8 cellular contexts compared by ENCODE assay signal in the genomic region with DNA sequence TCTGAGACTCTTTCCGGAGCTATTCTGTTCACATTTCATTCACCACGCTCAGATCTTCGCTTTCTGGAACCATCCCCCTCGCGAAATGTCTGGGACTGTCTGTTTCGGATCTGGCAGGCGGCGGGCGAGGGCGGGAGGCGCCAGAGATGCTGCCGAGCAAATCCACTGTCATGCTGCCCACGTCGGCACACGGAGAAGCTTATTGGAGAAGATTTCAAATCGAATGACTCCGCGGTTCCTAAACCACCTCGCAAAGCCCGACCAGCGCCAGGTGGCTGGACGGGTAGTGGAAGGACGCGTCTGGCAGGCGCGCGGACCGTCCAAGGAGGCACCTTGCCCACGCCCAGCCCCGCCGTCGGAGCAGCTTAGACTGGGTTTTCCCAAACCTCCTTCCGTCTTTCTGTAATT. TPM values are rescaled to one million over a fixed set of nuclear protein-coding genes. Genes with fewer than 3 reads are reported as not detected.
DNase-seq lines count a peak whose midpoint lies in the region; ATAC-seq, FAIRE-seq and TF ChIP-seq lines count a peak whose summit lies in the region.

No MANE protein-coding gene starts in this region.

- peak overlapping the region; percentile 95 for H3K4me3 Mint-ChIP-seq in activated CD8-positive, alpha-beta T cell treated with anti-CD3 and anti-CD28 coated beads, Interleukin-2, amount 10 ng/mL, durations not matched to agents 7 days and 5 days

- no peak for FAIRE-seq in endothelial cell of umbilical vein (lab: Jason Lieb, UNC)

- H3K9ac ChIP-seq in endothelial cell of umbilical vein (replicated peaks; ENCODE audit: extremely low read depth, insufficient read depth, low read length) = peak overlapping the region; percentile 58

- no peaks in the 10 kb centered on the region for H3K9me1 ChIP-seq in endothelial cell of umbilical vein (replicated peaks; ENCODE audit: control insufficient read depth, extremely low read depth, insufficient read depth, low read length)

- H3K9me3 ChIP-seq in endothelial cell of umbilical vein (replicated peaks; ENCODE audit: control insufficient read depth, insufficient read depth, low read length) = no peaks in the 10 kb centered on the region
- H3K9me3 ChIP-seq in mesodermal cell (ENCODE audit: control insufficient read depth, low read length) = peaks cover 25% of the 10 kb centered on the region

- H3K27ac ChIP-seq in endothelial cell of umbilical vein (ENCODE audit: insufficient read depth, low read depth, low read length) (peak overlapping the region; percentile 65), mesodermal cell (ENCODE audit: low read depth, low read length, severe bottlenecking) (no peak overlapping the region)

- peak; percentile 12 for TF ChIP-seq POLR2A in endothelial cell of umbilical vein (IDR thresholded peaks at IDR 0.05; ENCODE audit: low read depth, low read length)

- no peak for ATAC-seq in activated CD8-positive, alpha-beta T cell treated with anti-CD3 and anti-CD28 coated beads, Interleukin-2, amount 10 ng/mL, durations not matched to agents 7 days and 5 days
- no peak for ATAC-seq in GM19463 (IDR thresholded peaks at IDR 0.05; ENCODE audit: unreplicated experiment)

- peak overlapping the region; percentile 81 for H3K27ac Mint-ChIP-seq in activated CD8-positive, alpha-beta T cell treated with anti-CD3 and anti-CD28 coated beads, Interleukin-2, amount 10 ng/mL, durations not matched to agents 7 days and 5 days

- H3K36me3 ChIP-seq in endothelial cell of umbilical vein (ENCODE audit: control insufficient read depth in 2 of 2, extremely low read depth in 1 of 2, insufficient read depth in 2 of 2, low read length in 2 of 2) (no peaks in the 10 kb centered on the region), mesodermal cell (ENCODE audit: control insufficient read depth, insufficient read depth, low read length) (no peaks in the 10 kb centered on the region)

- POLR2A ChIA-PET in activated CD8-positive, alpha-beta T cell treated with anti-CD3 and anti-CD28 coated beads, Interleukin-2, amount 10 ng/mL, durations not matched to agents 7 days and 5 days (lab: Charles Lee) = interaction anchor here (0.7 to 4.6 kb wide), 7 partner anchors 16 to 224 kb away, joined by 3 to 51 read pairs (median 4); a partner anchor contains a TSS
- POLR2A ChIA-PET in endothelial cell of umbilical vein (lab: Charles Lee) = interaction anchor here (0.7 to 0.8 kb wide), 2 partner anchors 60 to 144 kb away, joined by 3 read pairs; a partner anchor contains a TSS

- dilution Hi-C loops in endothelial cell of umbilical vein (cut with MboI; ENCODE audit: extremely low pct_ligation_motif_present, low sequenced_read_pairs) = no loop called here

- peaks cover 21% of the 10 kb centered on the region for H3K36me3 Mint-ChIP-seq in activated CD8-positive, alpha-beta T cell treated with anti-CD3 and anti-CD28 coated beads, Interleukin-2, amount 10 ng/mL, durations not matched to agents 7 days and 5 days (ENCODE audit: low read depth)

- peaks cover 7% of the 10 kb centered on the region for H3K27me3 Mint-ChIP-seq in activated CD8-positive, alpha-beta T cell treated with anti-CD3 and anti-CD28 coated beads, Interleukin-2, amount 10 ng/mL, durations not matched to agents 7 days and 5 days (ENCODE audit: low read depth)

- TF ChIP-seq CTCF in GM10266 (IDR thresholded peaks at IDR 0.05; ENCODE audit: control insufficient read depth, insufficient read depth, low read depth, missing control alignments) (peak; percentile 12), endothelial cell of umbilical vein (IDR thresholded peaks at IDR 0.05; ENCODE audit: extremely low read depth in 1 of 2, insufficient read depth in 1 of 2, low read depth in 1 of 2, low read length in 2 of 2) (no peak)

- DNase-seq in GM10266 (ENCODE audit: extremely low spot score) (no peak), NCI-H1105 treated with DMSO at 0.1 percent for 48 hours (lab: John Stamatoyannopoulos, UW) (peak; percentile 71), endothelial cell of umbilical vein (ENCODE audit: low read depth, low spot score) (peak; percentile 62), GDM1 (lab: John Stamatoyannopoulos, UW) (no peak)
- DNase-seq in activated CD8-positive, alpha-beta T cell treated with anti-CD3 and anti-CD28 coated beads, Interleukin-2, amount 10 ng/mL, durations not matched to agents 7 days and 5 days = peak; percentile 55
- peak; percentile 42 to 44 for DNase-seq in stimulated activated CD8-positive, alpha-beta memory T cell treated with anti-CD3 and anti-CD28 coated beads, Interleukin-15, amount 100 ng/mL, for 48 hours (ENCODE audit: low read depth in 2 of 2)

- no peaks in the 10 kb centered on the region for H3K9me3 Mint-ChIP-seq in activated CD8-positive, alpha-beta T cell treated with anti-CD3 and anti-CD28 coated beads, Interleukin-2, amount 10 ng/mL, durations not matched to agents 7 days and 5 days (ENCODE audit: insufficient read depth)

- H3K4me3 ChIP-seq in endothelial cell of umbilical vein (replicated peaks in 1 of 3; ENCODE audit: insufficient read depth in 1 of 3, low read depth in 1 of 3, low read length in 3 of 3) (peak overlapping the region; percentile 70 to 82 (median 71)), mesodermal cell (ENCODE audit: extremely low read depth, insufficient read depth, low read length, poor library complexity, severe bottlenecking) (peak overlapping the region; percentile 91)

- H3K4me1 ChIP-seq in endothelial cell of umbilical vein (ENCODE audit: control insufficient read depth, extremely low read depth, insufficient read depth, low read length) (peaks cover 38% of the 10 kb centered on the region), mesodermal cell (ENCODE audit: control insufficient read depth, insufficient read depth, low read length, poor library complexity, severe bottlenecking) (no peaks in the 10 kb centered on the region)

- intact Hi-C loops in endothelial cell of umbilical vein (cut with micrococcal nuclease) = loop anchor here (2.0 to 5.0 kb wide), 2 partner anchors 97 to 139 kb away; no protein-coding TSS in a partner anchor

- H3K27me3 ChIP-seq in endothelial cell of umbilical vein (ENCODE audit: control insufficient read depth in 2 of 2, insufficient read depth in 2 of 2, low read length in 2 of 2) = no peaks in the 10 kb centered on the region

- H3K79me2 ChIP-seq in endothelial cell of umbilical vein (ENCODE audit: control insufficient read depth, insufficient read depth, low read length) = peaks cover 30% of the 10 kb centered on the region

- BruUV-seq in endothelial cell of umbilical vein (replicated peaks; lab: Mats Ljungman, UMichigan) = no TSS peak

- no peaks in the 10 kb centered on the region for H4K20me1 ChIP-seq in endothelial cell of umbilical vein (replicated peaks; ENCODE audit: control insufficient read depth, extremely low read depth, insufficient read depth, low read length)

- WGBS in mesodermal cell (ENCODE audit: insufficient coverage in 2 of 2), 2 experiments = 2% methylated on average over 26 to 33 of the region's 33 CpGs

- peak overlapping the region; percentile 88 for H3K4me2 ChIP-seq in endothelial cell of umbilical vein (ENCODE audit: insufficient read depth, low read length)

- H3K4me1 Mint-ChIP-seq in activated CD8-positive, alpha-beta T cell treated with anti-CD3 and anti-CD28 coated beads, Interleukin-2, amount 10 ng/mL, durations not matched to agents 7 days and 5 days (ENCODE audit: low read depth) = peaks cover 54% of the 10 kb centered on the region

- H2AFZ ChIP-seq in endothelial cell of umbilical vein (ENCODE audit: low read depth, low read length) = peak overlapping the region; percentile 80

- CTCF ChIA-PET in activated CD8-positive, alpha-beta T cell treated with anti-CD3 and anti-CD28 coated beads, Interleukin-2, amount 10 ng/mL, durations not matched to agents 7 days and 5 days (lab: Charles Lee) = interaction anchor here (0.7 to 11.1 kb wide), 28 partner anchors 10 to 169 kb away, joined by 3 to 132 read pairs (median 5); no protein-coding TSS in a partner anchor
- CTCF ChIA-PET in endothelial cell of umbilical vein (lab: Charles Lee) = interaction anchor here (0.7 to 7.2 kb wide), 23 partner anchors 10 to 169 kb away, joined by 3 to 105 read pairs (median 4); no protein-coding TSS in a partner anchor

TF ChIP-seq in endothelial cell of umbilical vein, 7 proteins besides CTCF, POLR2A, EP300 and RAD21:
- TF ChIP-seq JUN (IDR thresholded peaks at IDR 0.05; ENCODE audit: borderline replicate concordance, insufficient read depth, insufficient read length, low read depth) = no peak
- TF ChIP-seq MYC (IDR thresholded peaks at IDR 0.05; ENCODE audit: low read depth, low read length) = no peak
- TF ChIP-seq, protein P1, sequence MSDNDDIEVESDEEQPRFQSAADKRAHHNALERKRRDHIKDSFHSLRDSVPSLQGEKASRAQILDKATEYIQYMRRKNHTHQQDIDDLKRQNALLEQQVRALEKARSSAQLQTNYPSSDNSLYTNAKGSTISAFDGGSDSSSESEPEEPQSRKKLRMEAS (IDR thresholded peaks at IDR 0.05; ENCODE audit: insufficient read depth, insufficient read length) = no peak
- peak; percentile 5 for TF ChIP-seq POLR2AphosphoS5 (IDR thresholded peaks at IDR 0.05; ENCODE audit: insufficient read depth, low read depth, low read length)

RNA-seq across cellular contexts. Expression of a gene that starts 1.6 kb away (rescaled TPM):
- 10 to 100 TPM; 73.0 to 83.0 TPM for total RNA-seq in activated CD8-positive, alpha-beta T cell treated with anti-CD3 and anti-CD28 coated beads, Interleukin-2, amount 10 ng/mL, durations not matched to agents 7 days and 5 days
- 27.1 and 31.3 TPM in 2 replicates for total RNA-seq in endothelial cell of umbilical vein
- polyA plus RNA-seq in endothelial cell of umbilical vein = 3.6 and 7.5 TPM in 2 replicates
- 5.2 and 5.8 TPM in 2 replicates for polyA plus RNA-seq in endothelial cell of umbilical vein (2011; cell fraction: cytosol; rRNA removed)
- 44.1 and 52.8 TPM in 2 replicates for polyA plus RNA-seq in endothelial cell of umbilical vein (2011; cell fraction: nucleus; rRNA removed)
- 24.7 and 29.9 TPM in 2 replicates for polyA plus RNA-seq in endothelial cell of umbilical vein (2012)
- 23.1 and 35.1 TPM in 2 replicates for polyA minus RNA-seq in endothelial cell of umbilical vein
- polyA minus RNA-seq in endothelial cell of umbilical vein (2011; cell fraction: cytosol; rRNA and poly(A)+ RNA removed) = 11.4 TPM
- polyA minus RNA-seq in endothelial cell of umbilical vein (2011; cell fraction: nucleus; rRNA and poly(A)+ RNA removed) = 37.7 and 58.7 TPM in 2 replicates
- 9.0 TPM for polyA plus RNA-seq in mesodermal cell (2013, experiment 1 of 2)
- polyA plus RNA-seq in mesodermal cell (2013, experiment 2 of 2) = 10.6 TPM

Comparison
In these comparisons a context has a peak if more than half of its experiments do, and no peak if none do; other contexts are left out.
1. DNase-seq: peak in NCI-H1105 treated with DMSO at 0.1 percent for 48 hours (single experiment), activated CD8-positive, alpha-beta T cell treated with anti-CD3 and anti-CD28 coated beads, Interleukin-2, amount 10 ng/mL, durations not matched to agents 7 days and 5 days (single experiment), endothelial cell of umbilical vein (single experiment) and stimulated activated CD8-positive, alpha-beta memory T cell treated with anti-CD3 and anti-CD28 coated beads, Interleukin-15, amount 100 ng/mL, for 48 hours (2 of 2); none in GM10266 (single experiment) and GDM1 (single experiment).